ENCODE assay signal across 1 cellular context in genomic region chr11:46298699-46299424, GRCh38.
TF ChIP-seq lines count a peak whose summit lies in the region.

No MANE protein-coding gene starts in this region.

TF ChIP-seq in IMR-90, 13 proteins besides CTCF, POLR2A, EP300 and RAD21 (continued from another document):
- peak; percentile 98 for TF ChIP-seq FOS (IDR thresholded peaks at IDR 0.05; ENCODE audit: low read depth, low read length)
